In genomic region chr11:120182790-120183491, GRCh38 we compare ENCODE assay signal across 9 cellular contexts. TPM values are rescaled to one million over a fixed set of nuclear protein-coding genes. Genes with fewer than 3 reads are reported as not detected.
A peak's percentile ranks its signal among the peaks of the same experiment; 100 is the strongest.
DNase-seq lines count a peak whose midpoint lies in the region; ATAC-seq, FAIRE-seq and TF ChIP-seq lines count a peak whose summit lies in the region.
"Had no signal": no experiment of that assay in that cellular context is flagged by ENCODE, and none has a peak within 500 bp of the region (broad histone marks: within the 10 kb centered on the region; RNA-seq: fewer than 3 reads in every experiment).

No MANE protein-coding gene starts in this region.

- peaks cover 15% of the 10 kb centered on the region for H3K27me3 Mint-ChIP-seq in nephron (ENCODE audit: low read depth)

- no peak for ATAC-seq in HG03175 (IDR thresholded peaks at IDR 0.05; ENCODE audit: unreplicated experiment)

- H3K4me3 Mint-ChIP-seq in nephron: peak overlapping the region in 2 of 3 experiments; percentile 22 to 28

- H3K36me3 Mint-ChIP-seq in nephron (ENCODE audit: low read depth): no peaks in the 10 kb centered on the region

- TF ChIP-seq POLR2A in NB4 (IDR thresholded peaks at IDR 0.05; ENCODE audit: extremely low read depth, insufficient read length): no peak
- no peak for TF ChIP-seq POLR2A in H54 (IDR thresholded peaks at IDR 0.05; ENCODE audit: low read depth, low read length)

- peaks cover 5% of the 10 kb centered on the region for H3K27me3 ChIP-seq in effector memory CD4-positive, alpha-beta T cell (replicated peaks; ENCODE audit: control insufficient read depth, insufficient read depth, low read length, poor library complexity, severe bottlenecking)

- H3K4me1 ChIP-seq in effector memory CD4-positive, alpha-beta T cell (ENCODE audit: control insufficient read depth, insufficient read depth, low read length, poor library complexity, severe bottlenecking): no peaks in the 10 kb centered on the region

- no peaks in the 10 kb centered on the region for H3K9me3 Mint-ChIP-seq in nephron

- H3K27ac Mint-ChIP-seq in nephron: peak overlapping the region; percentile 98 to 99 (median 98)

- peak; percentile 55 for DNase-seq in ELF-1 (ENCODE audit: low read depth, low spot score)
- DNase-seq in NB4 (ENCODE audit: low read depth): peak; percentile 52
- DNase-seq in dermis blood vessel endothelial cell: peak; percentile 29
- DNase-seq in effector memory CD4-positive, alpha-beta T cell: no peak
- no peak for DNase-seq in H54 (ENCODE audit: insufficient read length, low spot score)
- DNase-seq in hepatic stellate cell (ENCODE audit: low spot score): no peak

- no peak overlapping the region for H3K27ac ChIP-seq in effector memory CD4-positive, alpha-beta T cell (ENCODE audit: insufficient read depth, low read length, poor library complexity, severe bottlenecking)

- no peaks in the 10 kb centered on the region for H3K9me3 ChIP-seq in effector memory CD4-positive, alpha-beta T cell (ENCODE audit: control insufficient read depth, low read length)

- H3K36me3 ChIP-seq in effector memory CD4-positive, alpha-beta T cell (ENCODE audit: control insufficient read depth, insufficient read depth, low read length): no peaks in the 10 kb centered on the region

- H3K4me3 ChIP-seq in NB4 (ENCODE audit: low read depth, low read length): no peak overlapping the region
- H3K4me3 ChIP-seq in effector memory CD4-positive, alpha-beta T cell (ENCODE audit: insufficient read depth, low read depth, low read length, poor library complexity, severe bottlenecking): no peak overlapping the region

- TF ChIP-seq CTCF in NB4 (IDR thresholded peaks at IDR 0.05; ENCODE audit: low read depth, low read length) (peak; percentile 33), nephron (IDR thresholded peaks at IDR 0.05; ENCODE audit: unreplicated experiment in 3 of 3) (peak in 2 of 3 experiments; percentile 16 to 45)

- no peak for FAIRE-seq in H54 (lab: Jason Lieb, UNC)

- peaks cover 96% of the 10 kb centered on the region for H3K4me1 Mint-ChIP-seq in nephron

RNA-seq across cellular contexts. Expression of gene OAF, which starts 27.9 kb away (rescaled TPM):
- 25.7 and 32.3 TPM in 2 replicates for total RNA-seq in dermis blood vessel endothelial cell

RNA-seq across cellular contexts. Expression of gene TRIM29, which starts 45.0 kb away (rescaled TPM):
- total RNA-seq in dermis blood vessel endothelial cell: not detected in 2 replicates
- total RNA-seq: dermis microvascular lymphatic vessel endothelial cell had no signal

RNA-seq across cellular contexts. Expression of gene POU2F3, which starts 57.0 kb away (rescaled TPM):
- under 0.01 TPM in 1 of 2 replicates, not detected in the other for total RNA-seq in dermis blood vessel endothelial cell

Comparison
In these comparisons a context has a peak if more than half of its experiments do, and no peak if none do; other contexts are left out.
1. DNase-seq: peak in ELF-1 (single experiment), NB4 (single experiment) and dermis blood vessel endothelial cell (single experiment); none in effector memory CD4-positive, alpha-beta T cell (0 of 3), H54 (single experiment) and hepatic stellate cell (single experiment).